Comparison of ENCODE assay signal across 13 cellular contexts in genomic region chr4:40721730-40722171, GRCh38. TPM values are rescaled to one million over a fixed set of nuclear protein-coding genes. Genes with fewer than 3 reads are reported as not detected.
DNase-seq lines count a peak whose midpoint lies in the region; TF ChIP-seq lines count a peak whose summit lies in the region.
"Had no signal": no experiment of that assay in that cellular context is flagged by ENCODE, and none has a peak within 500 bp of the region (broad histone marks: within the 10 kb centered on the region; RNA-seq: fewer than 3 reads in every experiment).

No MANE protein-coding gene starts in this region.

- in situ Hi-C loops in HAP-1 (cut with MboI; ENCODE audit: low sequenced_read_pairs) = no loop called here

- peak overlapping the region in 7 of 8 donors; percentile 36 to 83 (median 70) for H3K27ac ChIP-seq in spleen
- H3K27ac ChIP-seq: vagina had no signal

- H3K4me3 ChIP-seq in epithelial cell of esophagus (ENCODE audit: low read length) (no peak overlapping the region), spleen (no peak overlapping the region), HAP-1 (no peak overlapping the region)
- H3K4me3 ChIP-seq: heart left ventricle, vagina had no signal

- TF ChIP-seq POLR2A in spleen (IDR thresholded peaks at IDR 0.05) = no peak

- intact Hi-C loops in spleen (cut with DNase I; ENCODE audit: low total_unique reads) = no loop called here

- peaks cover 9 to 46% (median 23%) of the 10 kb centered on the region in 6 donors for H3K4me1 ChIP-seq in spleen
- H3K4me1 ChIP-seq in HAP-1 = peaks cover 9% of the 10 kb centered on the region
- H3K4me1 ChIP-seq: vagina had no signal

- H3K9me3 ChIP-seq in spleen = no peaks in the 10 kb centered on the region
- no peaks in the 10 kb centered on the region for H3K9me3 ChIP-seq in HAP-1
- H3K9me3 ChIP-seq: heart left ventricle, vagina had no signal

- H3K36me3 ChIP-seq in spleen = no peaks in the 10 kb centered on the region
- H3K36me3 ChIP-seq in HAP-1 (replicated peaks) = no peaks in the 10 kb centered on the region
- H3K36me3 ChIP-seq: heart left ventricle, vagina had no signal

- H3K27me3 ChIP-seq in spleen (replicated peaks in 1 of 7) (no peaks in the 10 kb centered on the region), HAP-1 (ENCODE audit: low read depth) (peaks cover 5% of the 10 kb centered on the region; the same call in 1 of the 2 replicates)
- H3K27me3 ChIP-seq: vagina had no signal

- DNase-seq in ELR (ENCODE audit: low read depth) = peak; percentile 10
- DNase-seq in HT-29 (ENCODE audit: low spot score) = peak; percentile 72
- peak; percentile 78 for DNase-seq in epithelial cell of esophagus (ENCODE audit: low read depth)
- DNase-seq in spleen = no peak
- DNase-seq in RKO (ENCODE audit: low spot score) = no peak
- no peak for DNase-seq in HAP-1 (ENCODE audit: low spot score in 2 of 2)
- DNase-seq in NCI-H187 (lab: John Stamatoyannopoulos, UW) = no peak
- DNase-seq: activated naive CD4-positive, alpha-beta T cell treated with anti-CD3 and anti-CD28 coated beads, Interleukin-2, amount 10 ng/mL, durations not matched to agents 7 days and 5 days; heart left ventricle; mammary epithelial cell; NCI-H2171 treated with DMSO at 0.1 percent for 48 hours; SHP77 treated with DMSO at 0.1 percent for 48 hours had no signal

- WGBS in spleen, 5 donors = 75 to 89% (median 79%) methylated on average over 5 of the region's 5 CpGs

- TF ChIP-seq CTCF in epithelial cell of esophagus (IDR thresholded peaks at IDR 0.05; ENCODE audit: insufficient read depth, low read depth, low read length, missing control alignments) = no peak
- TF ChIP-seq CTCF in spleen (IDR thresholded peaks at IDR 0.05 in 8 of 11, conservative IDR thresholded peaks at IDR 0.05 in 3 of 11) = no peak

RNA-seq across cellular contexts. Expression of gene NSUN7, which starts 28.0 kb away (rescaled TPM):
- 7.3 and 7.8 TPM in 2 replicates for total RNA-seq in HT-29 (2014; rRNA removed; shearing (Covaris generic))
- 1 to 10 TPM; 1.1 to 8.1 (median 4.7) TPM for total RNA-seq in spleen
- polyA plus RNA-seq in spleen = under 1 TPM; 0.38 to 0.87 (median 0.70) TPM
- polyA plus RNA-seq: mammary epithelial cell had no signal

Comparison
In these comparisons a context has a peak if more than half of its experiments do, and no peak if none do; other contexts are left out.
1. DNase-seq: peak in ELR (single experiment), HT-29 (single experiment) and epithelial cell of esophagus (single experiment); none in spleen (single experiment), RKO (single experiment), HAP-1 (0 of 2) and NCI-H187 (0 of 2).